1 cellular context compared by ENCODE assay signal in the genomic region with DNA sequence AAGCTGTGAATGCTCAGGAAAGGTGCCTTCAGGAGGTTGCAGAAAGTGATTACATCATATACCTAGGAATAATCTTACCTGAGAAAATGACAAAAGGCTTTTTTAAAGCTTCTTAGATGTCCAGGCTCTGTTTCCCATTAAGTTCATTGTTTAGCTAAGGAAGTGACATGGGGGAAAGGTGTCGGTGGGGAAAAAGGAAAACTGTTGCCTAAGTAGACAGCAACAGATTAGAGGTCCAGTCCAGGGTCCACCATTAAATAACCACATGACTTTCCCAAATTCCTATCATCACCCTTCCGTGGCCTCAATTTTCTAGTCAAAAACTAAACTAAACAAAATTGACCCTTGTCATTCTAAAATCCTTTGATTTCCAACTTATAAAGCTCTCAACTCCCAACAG.
TF ChIP-seq lines count a peak whose summit lies in the region.

No MANE protein-coding gene starts in this region.

TF ChIP-seq in HepG2, 621 proteins besides CTCF, POLR2A, EP300 and RAD21 (continued from another document):
- TF ChIP-seq, protein P1, sequence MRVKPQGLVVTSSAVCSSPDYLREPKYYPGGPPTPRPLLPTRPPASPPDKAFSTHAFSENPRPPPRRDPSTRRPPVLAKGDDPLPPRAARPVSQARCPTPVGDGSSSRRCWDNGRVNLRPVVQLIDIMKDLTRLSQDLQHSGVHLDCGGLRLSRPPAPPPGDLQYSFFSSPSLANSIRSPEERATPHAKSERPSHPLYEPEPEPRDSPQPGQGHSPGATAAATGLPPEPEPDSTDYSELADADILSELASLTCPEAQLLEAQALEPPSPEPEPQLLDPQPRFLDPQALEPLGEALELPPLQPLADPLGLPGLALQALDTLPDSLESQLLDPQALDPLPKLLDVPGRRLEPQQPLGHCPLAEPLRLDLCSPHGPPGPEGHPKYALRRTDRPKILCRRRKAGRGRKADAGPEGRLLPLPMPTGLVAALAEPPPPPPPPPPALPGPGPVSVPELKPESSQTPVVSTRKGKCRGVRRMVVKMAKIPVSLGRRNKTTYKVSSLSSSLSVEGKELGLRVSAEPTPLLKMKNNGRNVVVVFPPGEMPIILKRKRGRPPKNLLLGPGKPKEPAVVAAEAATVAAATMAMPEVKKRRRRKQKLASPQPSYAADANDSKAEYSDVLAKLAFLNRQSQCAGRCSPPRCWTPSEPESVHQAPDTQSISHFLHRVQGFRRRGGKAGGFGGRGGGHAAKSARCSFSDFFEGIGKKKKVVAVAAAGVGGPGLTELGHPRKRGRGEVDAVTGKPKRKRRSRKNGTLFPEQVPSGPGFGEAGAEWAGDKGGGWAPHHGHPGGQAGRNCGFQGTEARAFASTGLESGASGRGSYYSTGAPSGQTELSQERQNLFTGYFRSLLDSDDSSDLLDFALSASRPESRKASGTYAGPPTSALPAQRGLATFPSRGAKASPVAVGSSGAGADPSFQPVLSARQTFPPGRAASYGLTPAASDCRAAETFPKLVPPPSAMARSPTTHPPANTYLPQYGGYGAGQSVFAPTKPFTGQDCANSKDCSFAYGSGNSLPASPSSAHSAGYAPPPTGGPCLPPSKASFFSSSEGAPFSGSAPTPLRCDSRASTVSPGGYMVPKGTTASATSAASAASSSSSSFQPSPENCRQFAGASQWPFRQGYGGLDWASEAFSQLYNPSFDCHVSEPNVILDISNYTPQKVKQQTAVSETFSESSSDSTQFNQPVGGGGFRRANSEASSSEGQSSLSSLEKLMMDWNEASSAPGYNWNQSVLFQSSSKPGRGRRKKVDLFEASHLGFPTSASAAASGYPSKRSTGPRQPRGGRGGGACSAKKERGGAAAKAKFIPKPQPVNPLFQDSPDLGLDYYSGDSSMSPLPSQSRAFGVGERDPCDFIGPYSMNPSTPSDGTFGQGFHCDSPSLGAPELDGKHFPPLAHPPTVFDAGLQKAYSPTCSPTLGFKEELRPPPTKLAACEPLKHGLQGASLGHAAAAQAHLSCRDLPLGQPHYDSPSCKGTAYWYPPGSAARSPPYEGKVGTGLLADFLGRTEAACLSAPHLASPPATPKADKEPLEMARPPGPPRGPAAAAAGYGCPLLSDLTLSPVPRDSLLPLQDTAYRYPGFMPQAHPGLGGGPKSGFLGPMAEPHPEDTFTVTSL (CRISPR knock-in tag; IDR thresholded peaks at IDR 0.05; ENCODE audit: borderline replicate concordance) = no peak
- TF ChIP-seq YEATS2 (CRISPR knock-in tag; IDR thresholded peaks at IDR 0.05; ENCODE audit: borderline replicate concordance) (peak; percentile 21; the same call in 1 of the 2 replicates), NCOR1 (IDR thresholded peaks at IDR 0.05; ENCODE audit: borderline replicate concordance, low read length) (peak; percentile 68; the same call in 1 of the 2 replicates), ZNF331 (CRISPR knock-in tag; IDR thresholded peaks at IDR 0.05) (no peak), ARID5B (CRISPR knock-in tag; IDR thresholded peaks at IDR 0.05) (peak; percentile 51), ELF3 (CRISPR knock-in tag; IDR thresholded peaks at IDR 0.05) (0 out of 2 replicates have a peak, but pooled peaks have one; percentile 18), UBTF (CRISPR knock-in tag; IDR thresholded peaks at IDR 0.05) (no peak), CEBPB (IDR thresholded peaks at IDR 0.05; ENCODE audit: borderline replicate concordance, low read depth, low read length) (peak; percentile 28; the same call in 1 of the 2 replicates), SOX6 (IDR thresholded peaks at IDR 0.05) (no peak), SOX6 (CRISPR knock-in tag; IDR thresholded peaks at IDR 0.05) (peak; percentile 70), SAP130 (CRISPR knock-in tag; IDR thresholded peaks at IDR 0.05; ENCODE audit: low read depth) (peak; percentile 69), HMG20A (CRISPR knock-in tag; IDR thresholded peaks at IDR 0.05; ENCODE audit: borderline replicate concordance) (peak; percentile 28; the same call in 1 of the 2 replicates), ZNF552 (CRISPR knock-in tag; IDR thresholded peaks at IDR 0.05; ENCODE audit: borderline replicate concordance) (no peak)
- TF ChIP-seq, protein P2, sequence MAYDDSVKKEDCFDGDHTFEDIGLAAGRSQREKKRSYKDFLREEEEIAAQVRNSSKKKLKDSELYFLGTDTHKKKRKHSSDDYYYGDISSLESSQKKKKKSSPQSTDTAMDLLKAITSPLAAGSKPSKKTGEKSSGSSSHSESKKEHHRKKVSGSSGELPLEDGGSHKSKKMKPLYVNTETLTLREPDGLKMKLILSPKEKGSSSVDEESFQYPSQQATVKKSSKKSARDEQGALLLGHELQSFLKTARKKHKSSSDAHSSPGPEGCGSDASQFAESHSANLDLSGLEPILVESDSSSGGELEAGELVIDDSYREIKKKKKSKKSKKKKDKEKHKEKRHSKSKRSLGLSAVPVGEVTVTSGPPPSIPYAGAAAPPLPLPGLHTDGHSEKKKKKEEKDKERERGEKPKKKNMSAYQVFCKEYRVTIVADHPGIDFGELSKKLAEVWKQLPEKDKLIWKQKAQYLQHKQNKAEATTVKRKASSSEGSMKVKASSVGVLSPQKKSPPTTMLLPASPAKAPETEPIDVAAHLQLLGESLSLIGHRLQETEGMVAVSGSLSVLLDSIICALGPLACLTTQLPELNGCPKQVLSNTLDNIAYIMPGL (CRISPR knock-in tag; IDR thresholded peaks at IDR 0.05; ENCODE audit: borderline replicate concordance in 1 of 2, low read depth in 1 of 2) = no peak
- TF ChIP-seq, protein P3, sequence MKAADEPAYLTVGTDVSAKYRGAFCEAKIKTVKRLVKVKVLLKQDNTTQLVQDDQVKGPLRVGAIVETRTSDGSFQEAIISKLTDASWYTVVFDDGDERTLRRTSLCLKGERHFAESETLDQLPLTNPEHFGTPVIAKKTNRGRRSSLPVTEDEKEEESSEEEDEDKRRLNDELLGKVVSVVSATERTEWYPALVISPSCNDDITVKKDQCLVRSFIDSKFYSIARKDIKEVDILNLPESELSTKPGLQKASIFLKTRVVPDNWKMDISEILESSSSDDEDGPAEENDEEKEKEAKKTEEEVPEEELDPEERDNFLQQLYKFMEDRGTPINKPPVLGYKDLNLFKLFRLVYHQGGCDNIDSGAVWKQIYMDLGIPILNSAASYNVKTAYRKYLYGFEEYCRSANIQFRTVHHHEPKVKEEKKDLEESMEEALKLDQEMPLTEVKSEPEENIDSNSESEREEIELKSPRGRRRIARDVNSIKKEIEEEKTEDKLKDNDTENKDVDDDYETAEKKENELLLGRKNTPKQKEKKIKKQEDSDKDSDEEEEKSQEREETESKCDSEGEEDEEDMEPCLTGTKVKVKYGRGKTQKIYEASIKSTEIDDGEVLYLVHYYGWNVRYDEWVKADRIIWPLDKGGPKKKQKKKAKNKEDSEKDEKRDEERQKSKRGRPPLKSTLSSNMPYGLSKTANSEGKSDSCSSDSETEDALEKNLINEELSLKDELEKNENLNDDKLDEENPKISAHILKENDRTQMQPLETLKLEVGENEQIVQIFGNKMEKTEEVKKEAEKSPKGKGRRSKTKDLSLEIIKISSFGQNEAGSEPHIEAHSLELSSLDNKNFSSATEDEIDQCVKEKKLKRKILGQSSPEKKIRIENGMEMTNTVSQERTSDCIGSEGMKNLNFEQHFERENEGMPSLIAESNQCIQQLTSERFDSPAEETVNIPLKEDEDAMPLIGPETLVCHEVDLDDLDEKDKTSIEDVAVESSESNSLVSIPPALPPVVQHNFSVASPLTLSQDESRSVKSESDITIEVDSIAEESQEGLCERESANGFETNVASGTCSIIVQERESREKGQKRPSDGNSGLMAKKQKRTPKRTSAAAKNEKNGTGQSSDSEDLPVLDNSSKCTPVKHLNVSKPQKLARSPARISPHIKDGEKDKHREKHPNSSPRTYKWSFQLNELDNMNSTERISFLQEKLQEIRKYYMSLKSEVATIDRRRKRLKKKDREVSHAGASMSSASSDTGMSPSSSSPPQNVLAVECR (CRISPR knock-in tag; IDR thresholded peaks at IDR 0.05; ENCODE audit: borderline replicate concordance) = peak; percentile 8; the same call in 1 of the 2 replicates
TF ChIP-seq in HepG2: peak in this region for 47.
